9 cellular contexts compared by ENCODE assay signal in genomic region chr21:32562426-32562825, GRCh38. TPM values are rescaled to one million over a fixed set of nuclear protein-coding genes. Genes with fewer than 3 reads are reported as not detected.
DNase-seq lines count a peak whose midpoint lies in the region; ATAC-seq and TF ChIP-seq lines count a peak whose summit lies in the region.
"Had no signal": no experiment of that assay in that cellular context is flagged by ENCODE, and none has a peak within 500 bp of the region (broad histone marks: within the 10 kb centered on the region; RNA-seq: fewer than 3 reads in every experiment).

No MANE protein-coding gene starts in this region.

- H3K23ac ChIP-seq in mesenchymal stem cell (ENCODE audit: low read length in 2 of 2) = no peak overlapping the region

- no peak overlapping the region for H2BK15ac ChIP-seq in mesenchymal stem cell (ENCODE audit: low read depth, poor library complexity, severe bottlenecking)

- no peak overlapping the region for H2BK12ac ChIP-seq in mesenchymal stem cell (ENCODE audit: low read length in 2 of 2)

- no peak overlapping the region for H3K18ac ChIP-seq in mesenchymal stem cell (ENCODE audit: low read depth in 1 of 2, low read length in 2 of 2)

- H3K4me3 ChIP-seq in endodermal cell (ENCODE audit: low read length) (no peak overlapping the region), mesenchymal stem cell (ENCODE audit: insufficient read depth in 1 of 2, low read depth in 1 of 2, low read length in 2 of 2) (no peak overlapping the region)
- H3K4me3 ChIP-seq: SJSA1 had no signal

- no peak overlapping the region for H4K91ac ChIP-seq in mesenchymal stem cell (ENCODE audit: low read length)

- no peaks in the 10 kb centered on the region for H3K36me3 Mint-ChIP-seq in endodermal cell (ENCODE audit: low read depth)

- DNase-seq in AG09319 (ENCODE audit: extremely low read depth, low read depth) (peak; percentile 82), endodermal cell (peak; percentile 69), mesenchymal stem cell (peak; percentile 9), NCI-H526 (lab: John Stamatoyannopoulos, UW) (no peak), NCI-H2171 treated with DMSO at 0.1 percent for 48 hours (lab: John Stamatoyannopoulos, UW) (no peak), NCI-H2029 treated with DMSO at 0.1 percent for 48 hours (lab: John Stamatoyannopoulos, UW) (no peak)

- ATAC-seq in GM21447 (IDR thresholded peaks at IDR 0.05; ENCODE audit: unreplicated experiment) = no peak

- H3K4me1 ChIP-seq in endodermal cell (ENCODE audit: control insufficient read depth, insufficient read depth, low read length) = no peaks in the 10 kb centered on the region
- no peaks in the 10 kb centered on the region for H3K4me1 ChIP-seq in mesenchymal stem cell (ENCODE audit: control insufficient read depth, insufficient read depth, low read depth, low read length)
- H3K4me1 ChIP-seq: SJSA1 had no signal

- no peaks in the 10 kb centered on the region for H3K27me3 Mint-ChIP-seq in endodermal cell (ENCODE audit: insufficient read depth)

- no peak overlapping the region for H2AFZ ChIP-seq in mesenchymal stem cell (ENCODE audit: low read depth, low read length)

- H2AK5ac ChIP-seq in mesenchymal stem cell (ENCODE audit: low read length, severe bottlenecking) = no peak overlapping the region

- no peak overlapping the region for H2BK5ac ChIP-seq in mesenchymal stem cell (ENCODE audit: low read depth, low read length, poor library complexity, severe bottlenecking)

- H3K4me2 ChIP-seq in mesenchymal stem cell (ENCODE audit: low read length, poor library complexity, severe bottlenecking) = no peak overlapping the region

- WGBS in endodermal cell (ENCODE audit: insufficient coverage in 1 of 2, insufficient read length in 1 of 2), 2 experiments = 28 to 44% methylated on average over 4 to 5 of the region's 5 CpGs
- WGBS in mesenchymal stem cell = 43% methylated on average over 4 of the region's 5 CpGs

- no peak overlapping the region for H3K4ac ChIP-seq in mesenchymal stem cell (ENCODE audit: low read depth in 1 of 2, low read length in 2 of 2)

- H3K36me3 ChIP-seq in endodermal cell (ENCODE audit: control insufficient read depth, insufficient read depth, low read length) = no peaks in the 10 kb centered on the region
- no peaks in the 10 kb centered on the region for H3K36me3 ChIP-seq in mesenchymal stem cell (ENCODE audit: control insufficient read depth in 1 of 2, insufficient read depth in 2 of 2, low read depth in 1 of 2, low read length in 2 of 2)
- H3K36me3 ChIP-seq: SJSA1 had no signal

- H3K4me3 Mint-ChIP-seq in endodermal cell = no peak overlapping the region

- H3K27ac Mint-ChIP-seq in endodermal cell = no peak overlapping the region

- TF ChIP-seq CTCF in AG09319 (IDR thresholded peaks at IDR 0.05; ENCODE audit: low read depth, low read length) = peak; percentile 71
- 0 out of 2 replicates have a peak, but pooled peaks have one; percentile 11 for TF ChIP-seq CTCF in LNCAP (IDR thresholded peaks at IDR 0.05)
- TF ChIP-seq CTCF in endodermal cell (conservative IDR thresholded peaks at IDR 0.05) = peak; percentile 67

- no peak overlapping the region for H3K27ac ChIP-seq in endodermal cell (ENCODE audit: low read depth, low read length)
- H3K27ac ChIP-seq in mesenchymal stem cell (ENCODE audit: low read length, poor library complexity, severe bottlenecking) = no peak overlapping the region
- H3K27ac ChIP-seq: SJSA1 had no signal

- H3K79me1 ChIP-seq in mesenchymal stem cell (replicated peaks; ENCODE audit: low read length, poor library complexity, severe bottlenecking) = no peaks in the 10 kb centered on the region

- no peaks in the 10 kb centered on the region for H3K27me3 ChIP-seq in endodermal cell (ENCODE audit: control insufficient read depth, insufficient read depth, low read length, poor library complexity, severe bottlenecking)
- peaks cover 0 to 3% of the 10 kb centered on the region in 2 experiments for H3K27me3 ChIP-seq in mesenchymal stem cell (ENCODE audit: control insufficient read depth in 1 of 2, insufficient read depth in 1 of 2, low read length in 2 of 2)
- H3K27me3 ChIP-seq: SJSA1 had no signal

- H2BK120ac ChIP-seq in mesenchymal stem cell (ENCODE audit: low read depth, low read length) = no peak overlapping the region

- peaks cover 13% of the 10 kb centered on the region for H3K9me3 ChIP-seq in endodermal cell (ENCODE audit: control insufficient read depth, low read length)
- H3K9me3 ChIP-seq in mesenchymal stem cell (ENCODE audit: control insufficient read depth, low read length) = peaks cover 8% of the 10 kb centered on the region
- H3K9me3 ChIP-seq: SJSA1 had no signal

- peaks cover 19% of the 10 kb centered on the region for H3K4me1 Mint-ChIP-seq in endodermal cell

- H3K14ac ChIP-seq in mesenchymal stem cell (ENCODE audit: low read length in 2 of 2) = no peak overlapping the region

- H3K9ac ChIP-seq in endodermal cell (ENCODE audit: extremely low read depth, low read length, poor library complexity, severe bottlenecking) = no peak overlapping the region
- H3K9ac ChIP-seq in mesenchymal stem cell (ENCODE audit: low read length) = peak overlapping the region; percentile 69

- peaks cover 15% of the 10 kb centered on the region for H3K9me3 Mint-ChIP-seq in endodermal cell

- no peak overlapping the region for H4K8ac ChIP-seq in mesenchymal stem cell (ENCODE audit: low read length)

RNA-seq across cellular contexts. Expression of gene TCP10L, which starts 22.9 kb away (rescaled TPM):
- total RNA-seq in endodermal cell = 1 to 10 TPM in 1 of 2 donors, under 1 TPM in 1; 0.95 to 1.4 TPM
- polyA plus RNA-seq in endodermal cell (2013, experiment 1 of 2) = 3.6 TPM
- polyA plus RNA-seq in endodermal cell (2013, experiment 2 of 2) = 2.6 TPM
- polyA plus RNA-seq in mesenchymal stem cell (2013, experiment 1 of 2) = 0.14 TPM
- polyA plus RNA-seq in mesenchymal stem cell (2013, experiment 2 of 2) = 0.18 TPM
- total RNA-seq: SJSA1 had no signal

RNA-seq across cellular contexts. Expression of gene CFAP298, which starts 49.8 kb away (rescaled TPM):
- total RNA-seq in endodermal cell = 10 to 100 TPM; 57.3 to 62.2 TPM
- polyA plus RNA-seq in endodermal cell (2013, experiment 1 of 2) = 52.9 TPM
- 55.5 TPM for polyA plus RNA-seq in endodermal cell (2013, experiment 2 of 2)
- polyA plus RNA-seq in mesenchymal stem cell (2013, experiment 1 of 2) = 48.8 TPM
- polyA plus RNA-seq in mesenchymal stem cell (2013, experiment 2 of 2) = 51.4 TPM

Comparison
In these comparisons a context has a peak if more than half of its experiments do, and no peak if none do; other contexts are left out.
1. DNase-seq: peak in AG09319 (single experiment), endodermal cell (single experiment) and mesenchymal stem cell (single experiment); none in NCI-H526 (0 of 2), NCI-H2171 treated with DMSO at 0.1 percent for 48 hours (single experiment) and NCI-H2029 treated with DMSO at 0.1 percent for 48 hours (single experiment).
2. CTCF ChIP-seq: peak in every context shown above with its lines; median percentile 71 in AG09319; 67 in endodermal cell; 11 in LNCAP.